ENCODE assay signal across 2 cellular contexts in genomic region chr9:80516678-80517077, GRCh38.
TF ChIP-seq lines count a peak whose summit lies in the region.

No MANE protein-coding gene starts in this region.

TF ChIP-seq in HepG2, 621 proteins besides CTCF, POLR2A, EP300 and RAD21:
- TF ChIP-seq MAFK (conservative IDR thresholded peaks at IDR 0.05 in 1 of 2, IDR thresholded peaks at IDR 0.05 in 1 of 2; ENCODE audit: low read length in 2 of 2) (peak; percentile 85 to 93), MAFF (IDR thresholded peaks at IDR 0.05; ENCODE audit: low read depth, low read length) (peak; percentile 86), ZFP36L2 (CRISPR knock-in tag; IDR thresholded peaks at IDR 0.05) (no peak)

TF ChIP-seq in H1, 55 proteins besides CTCF, POLR2A, EP300 and RAD21:
- TF ChIP-seq CHD1 (IDR thresholded peaks at IDR 0.05; ENCODE audit: low read depth, low read length): no peak
- TF ChIP-seq SRF (IDR thresholded peaks at IDR 0.05; ENCODE audit: low read depth, low read length): no peak
- no peak for TF ChIP-seq TAF1 (IDR thresholded peaks at IDR 0.05; ENCODE audit: low read depth, low read length)
- TF ChIP-seq MAFK (IDR thresholded peaks at IDR 0.05; ENCODE audit: low read depth, low read length): peak; percentile 54; the same call in 1 of the 2 replicates
- no peak for TF ChIP-seq CBX8 (IDR thresholded peaks at IDR 0.05; ENCODE audit: borderline replicate concordance, low read depth, low read length)
